In the genomic region with DNA sequence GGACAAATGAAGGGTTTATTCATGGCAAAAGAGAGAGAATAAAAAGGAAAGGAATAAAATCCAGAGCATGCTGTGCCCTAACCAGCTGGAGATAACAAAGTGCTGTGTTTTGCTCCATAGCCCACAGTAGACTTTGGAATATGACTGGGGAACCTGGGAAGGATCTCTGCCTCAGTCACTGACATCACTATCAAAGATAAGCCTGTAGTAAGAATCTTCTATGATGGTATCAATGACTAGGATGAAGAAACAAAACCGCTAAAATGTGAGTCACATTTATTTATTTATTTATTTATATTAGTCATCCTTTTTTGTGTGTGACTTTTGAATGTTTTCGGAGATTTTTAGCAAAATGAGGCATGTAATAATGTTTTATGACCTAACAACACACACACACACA, we compare ENCODE assay signal across 13 cellular contexts.
DNase-seq lines count a peak whose midpoint lies in the region; ATAC-seq and TF ChIP-seq lines count a peak whose summit lies in the region.
"Had no signal": no experiment of that assay in that cellular context is flagged by ENCODE, and none has a peak within 500 bp of the region (broad histone marks: within the 10 kb centered on the region; RNA-seq: fewer than 3 reads in every experiment).

No MANE protein-coding gene starts in this region.

- TF ChIP-seq CTCF in RWPE1 (conservative IDR thresholded peaks at IDR 0.05; ENCODE audit: low read depth): no peak

- CTCF ChIA-PET in RWPE1 (lab: Yijun Ruan, JAX): interaction anchor here (0.6 kb wide), 1 partner anchor 132 kb away, joined by 6 read pairs; no protein-coding TSS in a partner anchor

- peak overlapping the region; percentile 14 for H3K27ac Mint-ChIP-seq in stimulated activated memory B cell treated with anti-CD40 and anti-IgM and Interleukin-4, amounts not matched to agents 10 μg/mL and 1 μg/mL and 100 μg/mL, for 72 hours
- H3K27ac Mint-ChIP-seq: activated naive CD8-positive, alpha-beta T cell treated with anti-CD3 and anti-CD28 coated beads, Interleukin-2, amount 10 ng/mL, durations not matched to agents 7 days and 5 days; WTC11 had no signal

- POLR2A ChIA-PET in RWPE1 (lab: Yijun Ruan, JAX; ENCODE audit: low non-redundant PET): no interaction called here

- peaks cover 56% of the 10 kb centered on the region for H3K36me3 Mint-ChIP-seq in stimulated activated memory B cell treated with anti-CD40 and anti-IgM and Interleukin-4, amounts not matched to agents 10 μg/mL and 1 μg/mL and 100 μg/mL, for 72 hours

- H3K4me3 Mint-ChIP-seq in stimulated activated memory B cell treated with anti-CD40 and anti-IgM and Interleukin-4, amounts not matched to agents 10 μg/mL and 1 μg/mL and 100 μg/mL, for 72 hours: no peak overlapping the region
- H3K4me3 Mint-ChIP-seq: activated naive CD8-positive, alpha-beta T cell treated with anti-CD3 and anti-CD28 coated beads, Interleukin-2, amount 10 ng/mL, durations not matched to agents 7 days and 5 days; WTC11 had no signal

- H3K27ac ChIP-seq in RWPE1: no peak overlapping the region
- H3K27ac ChIP-seq: esophagus squamous epithelium had no signal

- peak; percentile 82 for DNase-seq in HCEC 1CT
- peak; percentile 48 for DNase-seq in RWPE1 (ENCODE audit: low spot score)
- DNase-seq in fibroblast of peridontal ligament (ENCODE audit: extremely low read depth): peak; percentile 25
- DNase-seq in stimulated activated naive CD4-positive, alpha-beta T cell treated with Interleukin-2 at 50 U/mL for 16 hours (lab: John Stamatoyannopoulos, UW): no peak
- DNase-seq: activated naive CD8-positive, alpha-beta T cell treated with anti-CD3 and anti-CD28 coated beads, Interleukin-2, amount 10 ng/mL, durations not matched to agents 7 days and 5 days; esophagus squamous epithelium; NCI-H345; OCI-M1; stimulated activated naive CD8-positive, alpha-beta T cell treated with anti-CD3 and anti-CD28 coated beads, Interleukin-15, Interleukin-2, amounts not matched to agents 100 U/mL and 50 U/mL, for 24 hours had no signal

- H3K27me3 Mint-ChIP-seq in stimulated activated memory B cell treated with anti-CD40 and anti-IgM and Interleukin-4, amounts not matched to agents 10 μg/mL and 1 μg/mL and 100 μg/mL, for 72 hours: no peaks in the 10 kb centered on the region
- H3K27me3 Mint-ChIP-seq: activated naive CD8-positive, alpha-beta T cell treated with anti-CD3 and anti-CD28 coated beads, Interleukin-2, amount 10 ng/mL, durations not matched to agents 7 days and 5 days had no signal

- no peak for ATAC-seq in stimulated activated memory B cell treated with anti-CD40 and anti-IgM and Interleukin-4, amounts not matched to agents 10 μg/mL and 1 μg/mL and 100 μg/mL, for 72 hours
- ATAC-seq in GM18498 (IDR thresholded peaks at IDR 0.05; ENCODE audit: unreplicated experiment) (no peak), HG02759 (IDR thresholded peaks at IDR 0.05; ENCODE audit: unreplicated experiment) (no peak)
- ATAC-seq: stimulated activated naive CD8-positive, alpha-beta T cell treated with anti-CD3 and anti-CD28 coated beads, Interleukin-15, Interleukin-2, amounts not matched to agents 100 U/mL and 50 U/mL, for 24 hours; WTC11 had no signal

- H3K4me1 Mint-ChIP-seq in stimulated activated memory B cell treated with anti-CD40 and anti-IgM and Interleukin-4, amounts not matched to agents 10 μg/mL and 1 μg/mL and 100 μg/mL, for 72 hours: no peaks in the 10 kb centered on the region
- H3K4me1 Mint-ChIP-seq: WTC11 had no signal

- no peaks in the 10 kb centered on the region for H3K9me3 Mint-ChIP-seq in stimulated activated memory B cell treated with anti-CD40 and anti-IgM and Interleukin-4, amounts not matched to agents 10 μg/mL and 1 μg/mL and 100 μg/mL, for 72 hours
- H3K9me3 Mint-ChIP-seq: activated naive CD8-positive, alpha-beta T cell treated with anti-CD3 and anti-CD28 coated beads, Interleukin-2, amount 10 ng/mL, durations not matched to agents 7 days and 5 days; WTC11 had no signal
